8 cellular contexts compared by ENCODE assay signal in the genomic region with DNA sequence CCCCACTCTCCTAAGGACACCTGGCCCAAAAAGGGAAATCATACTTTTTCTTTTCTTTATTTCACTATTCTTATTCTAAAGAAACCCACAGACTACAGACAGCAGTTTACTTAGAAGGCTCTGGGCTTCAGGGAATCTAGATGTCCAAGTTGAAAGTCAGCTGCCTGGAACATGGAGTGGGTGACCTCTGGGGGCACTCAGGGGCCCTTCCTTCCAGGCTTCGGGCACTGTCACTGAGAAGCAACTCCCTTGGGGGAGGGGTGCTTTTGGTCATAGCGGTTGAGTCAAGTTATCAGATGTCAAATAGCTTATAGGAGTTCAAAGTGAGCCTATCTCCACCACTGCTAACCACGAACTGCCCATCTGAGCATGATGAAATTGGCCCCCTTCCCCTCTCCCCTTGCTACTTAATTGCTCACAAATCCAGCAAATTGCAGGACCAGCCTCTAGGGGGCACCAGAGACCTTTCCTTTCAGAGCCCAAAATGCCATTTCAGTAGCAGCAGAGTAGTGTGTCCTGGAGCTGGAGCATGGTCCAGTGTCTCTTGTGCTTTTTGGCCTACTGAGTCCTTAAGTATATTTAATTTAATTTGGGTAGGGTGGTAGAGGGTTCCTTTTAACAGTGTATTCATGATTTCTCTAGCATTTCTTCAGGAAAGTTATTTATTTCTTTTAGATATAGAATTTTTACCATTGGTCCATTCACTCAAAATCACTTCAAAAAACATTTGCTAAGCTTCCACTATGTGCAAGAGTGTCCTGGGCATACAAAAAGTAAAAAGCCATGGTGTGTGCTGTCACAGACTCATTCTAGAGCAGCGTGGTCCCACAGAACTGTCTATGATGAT.
DNase-seq lines count a peak whose midpoint lies in the region; ATAC-seq and TF ChIP-seq lines count a peak whose summit lies in the region.

No MANE protein-coding gene starts in this region.

- POLR2A ChIA-PET in activated CD8-positive, alpha-beta T cell treated with anti-CD3 and anti-CD28 coated beads for 36 hours (lab: Charles Lee) = no interaction called here

- peak; percentile 87 for TF ChIP-seq CTCF in activated CD8-positive, alpha-beta T cell treated with anti-CD3 and anti-CD28 coated beads for 36 hours (IDR thresholded peaks at IDR 0.05)

- H3K4me3 Mint-ChIP-seq in activated CD8-positive, alpha-beta T cell treated with anti-CD3 and anti-CD28 coated beads for 36 hours = no peak overlapping the region

- CTCF ChIA-PET in activated CD8-positive, alpha-beta T cell treated with anti-CD3 and anti-CD28 coated beads for 36 hours (lab: Charles Lee) = interaction anchor here (0.6 to 7.9 kb wide), 36 partner anchors 8 to 543 kb away, joined by 3 to 161 read pairs (median 4); no protein-coding TSS in a partner anchor

- DNase-seq in GF-D8 (lab: John Stamatoyannopoulos, UW) (peak; percentile 3), NCI-H69 (lab: John Stamatoyannopoulos, UW) (peak; percentile 77), medulla oblongata (ENCODE audit: extremely low spot score) (peak; percentile 92)
- DNase-seq in activated CD8-positive, alpha-beta T cell treated with anti-CD3 and anti-CD28 coated beads for 36 hours = peak; percentile 84
- peak; percentile 56 for DNase-seq in effector CD8-positive, alpha-beta T cell (lab: John Stamatoyannopoulos, UW)
- DNase-seq in stimulated activated CD8-positive, alpha-beta memory T cell treated with anti-CD3 and anti-CD28 coated beads, Interleukin-15, amount 100 ng/mL, for 4 hours (ENCODE audit: low read depth in 2 of 2) = peak; percentile 27 to 37

- H3K36me3 Mint-ChIP-seq in activated CD8-positive, alpha-beta T cell treated with anti-CD3 and anti-CD28 coated beads for 36 hours (ENCODE audit: low read depth) = no peaks in the 10 kb centered on the region

- no peak overlapping the region for H3K27ac Mint-ChIP-seq in activated CD8-positive, alpha-beta T cell treated with anti-CD3 and anti-CD28 coated beads for 36 hours

- peak; percentile 65 for ATAC-seq in HG03045 (IDR thresholded peaks at IDR 0.05; ENCODE audit: unreplicated experiment)
- ATAC-seq in activated CD8-positive, alpha-beta T cell treated with anti-CD3 and anti-CD28 coated beads for 36 hours = peak; percentile 66
- no peak for ATAC-seq in GM21447 (IDR thresholded peaks at IDR 0.05; ENCODE audit: unreplicated experiment)

- no peaks in the 10 kb centered on the region for H3K4me1 Mint-ChIP-seq in activated CD8-positive, alpha-beta T cell treated with anti-CD3 and anti-CD28 coated beads for 36 hours (ENCODE audit: low read depth)

- no peaks in the 10 kb centered on the region for H3K9me3 Mint-ChIP-seq in activated CD8-positive, alpha-beta T cell treated with anti-CD3 and anti-CD28 coated beads for 36 hours

- intact Hi-C loops in activated CD8-positive, alpha-beta T cell treated with anti-CD3 and anti-CD28 coated beads for 36 hours (cut with micrococcal nuclease) = loop anchor here (2.0 to 10.0 kb wide), 2 partner anchors 231 to 471 kb away; no protein-coding TSS in a partner anchor

- peaks cover 1% of the 10 kb centered on the region for H3K27me3 Mint-ChIP-seq in activated CD8-positive, alpha-beta T cell treated with anti-CD3 and anti-CD28 coated beads for 36 hours

Comparison
In these comparisons a context has a peak if more than half of its experiments do, and no peak if none do; other contexts are left out.
1. DNase-seq: peak in every context shown above with its lines; median percentile 92 in medulla oblongata; 84 in activated CD8-positive, alpha-beta T cell treated with anti-CD3 and anti-CD28 coated beads for 36 hours; 77 in NCI-H69; 56 in effector CD8-positive, alpha-beta T cell; 32 in stimulated activated CD8-positive, alpha-beta memory T cell treated with anti-CD3 and anti-CD28 coated beads, Interleukin-15, amount 100 ng/mL, for 4 hours; 3 in GF-D8.